8 cellular contexts compared by ENCODE assay signal in the genomic region with DNA sequence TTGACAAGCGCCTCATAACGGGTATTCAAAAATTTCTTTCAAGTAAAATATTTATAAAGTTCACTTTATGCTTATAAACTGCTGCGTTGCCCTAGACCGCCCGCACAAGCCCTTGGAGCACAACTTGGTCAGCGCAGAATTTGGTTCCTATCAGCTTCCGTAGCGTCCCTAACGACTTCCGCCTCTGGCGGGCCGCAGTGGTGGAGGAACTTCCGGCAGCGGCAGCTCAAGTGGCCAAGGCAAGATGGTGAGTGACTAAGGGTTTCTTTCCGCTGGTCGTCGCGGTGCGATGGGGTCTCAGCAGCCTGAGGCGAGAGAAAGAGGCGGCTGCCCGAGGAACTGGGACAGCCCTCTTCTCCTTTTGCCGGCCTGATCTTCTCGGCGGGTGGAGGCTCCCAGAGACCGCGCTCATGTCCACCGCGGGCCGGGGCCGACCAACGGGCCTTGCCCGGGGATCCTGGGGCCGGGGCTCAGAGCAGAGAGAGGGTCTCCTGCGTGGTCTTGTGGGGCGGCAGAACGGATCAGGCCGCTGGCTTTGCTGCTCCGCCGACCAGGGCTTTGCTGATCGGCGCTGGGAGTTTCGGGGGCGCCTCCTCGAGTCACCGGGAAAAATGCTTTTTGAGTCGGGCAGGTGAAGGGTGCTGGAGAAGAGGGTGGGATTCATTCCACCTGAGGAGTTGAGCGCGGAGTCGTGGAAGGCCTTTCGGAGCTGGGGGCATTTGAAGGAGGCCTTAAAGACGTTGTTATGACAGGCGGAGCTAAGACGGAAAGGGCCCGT. TPM values are rescaled to one million over a fixed set of nuclear protein-coding genes. Genes with fewer than 3 reads are reported as not detected.
DNase-seq lines count a peak whose midpoint lies in the region; TF ChIP-seq lines count a peak whose summit lies in the region.

A gene (plus strand): TSS at position 200 of the 778 bp plus-strand sequence. CDS start 45 bp downstream, at position 245.

- WGBS in suprapubic skin, result 0% methylated on average over 38 of the region's 55 CpGs

- H3K27ac ChIP-seq in suprapubic skin, result peak within 1 kb of the TSS; percentile 78

- TF ChIP-seq POLR2A in suprapubic skin (IDR thresholded peaks at IDR 0.05), result peak in 1 of 2 donors; percentile 51

- TF ChIP-seq EP300 in suprapubic skin (IDR thresholded peaks at IDR 0.05), result no peak

- H3K27me3 Mint-ChIP-seq in activated naive CD4-positive, alpha-beta T cell treated with anti-CD3 and anti-CD28 coated beads for 36 hours (ENCODE audit: low read depth), result peaks cover 3% of the 10 kb centered on the region

- CTCF ChIA-PET in activated naive CD4-positive, alpha-beta T cell treated with anti-CD3 and anti-CD28 coated beads for 36 hours (lab: Charles Lee), result interaction anchor here (0.6 to 1.6 kb wide), 4 partner anchors 22 to 440 kb away, joined by 3 to 5 read pairs (median 4); no protein-coding TSS in a partner anchor

- H3K27me3 ChIP-seq in suprapubic skin, result peaks cover 20% of the 10 kb centered on the region

- H3K36me3 ChIP-seq in suprapubic skin, result peaks cover 24% of the 10 kb centered on the region

- no peaks in the 10 kb centered on the region for H3K9me3 Mint-ChIP-seq in activated naive CD4-positive, alpha-beta T cell treated with anti-CD3 and anti-CD28 coated beads for 36 hours

- intact Hi-C loops in activated naive CD4-positive, alpha-beta T cell treated with anti-CD3 and anti-CD28 coated beads for 36 hours (cut with micrococcal nuclease), result loop anchor here (1.0 to 2.0 kb wide), 6 partner anchors 19 to 502 kb away; no protein-coding TSS in a partner anchor

- peaks cover 32% of the 10 kb centered on the region for H3K4me1 Mint-ChIP-seq in activated naive CD4-positive, alpha-beta T cell treated with anti-CD3 and anti-CD28 coated beads for 36 hours (ENCODE audit: low read depth)

- H3K9me3 ChIP-seq in suprapubic skin, result no peaks in the 10 kb centered on the region

- H3K4me1 ChIP-seq in suprapubic skin, result peaks cover 22% of the 10 kb centered on the region

- peak within 1 kb of the TSS; percentile 98 for H3K4me3 Mint-ChIP-seq in activated naive CD4-positive, alpha-beta T cell treated with anti-CD3 and anti-CD28 coated beads for 36 hours

- DNase-seq in GM03348 (ENCODE audit: low spot score) (peak; percentile 93), HFF-Myc (ENCODE audit: extremely low read depth, low read depth) (peak; percentile 84), NAMALWA (ENCODE audit: low spot score) (peak; percentile 94), SK-N-DZ (ENCODE audit: low spot score) (peak; percentile 84), globus pallidus (ENCODE audit: low spot score) (peak; percentile 91), nucleus accumbens (lab: John Stamatoyannopoulos, UW) (peak; percentile 28 to 94 (median 84)), suprapubic skin (ENCODE audit: low spot score in 2 of 2) (peak; percentile 90 to 93)
- DNase-seq in activated naive CD4-positive, alpha-beta T cell treated with anti-CD3 and anti-CD28 coated beads for 36 hours, result peak; percentile 96

- no peak for TF ChIP-seq CTCF in HFF-Myc (IDR thresholded peaks at IDR 0.05; ENCODE audit: low read depth, low read length, missing control alignments)
- TF ChIP-seq CTCF in suprapubic skin (IDR thresholded peaks at IDR 0.05), result no peak

- H3K36me3 Mint-ChIP-seq in activated naive CD4-positive, alpha-beta T cell treated with anti-CD3 and anti-CD28 coated beads for 36 hours (ENCODE audit: low read depth), result peaks cover 29% of the 10 kb centered on the region

- H3K27ac Mint-ChIP-seq in activated naive CD4-positive, alpha-beta T cell treated with anti-CD3 and anti-CD28 coated beads for 36 hours, result peak within 1 kb of the TSS; percentile 93

- peak within 1 kb of the TSS; percentile 87 for H3K4me3 ChIP-seq in HFF-Myc (replicated peaks; ENCODE audit: low read depth, low read length)
- H3K4me3 ChIP-seq in suprapubic skin, result peak within 1 kb of the TSS; percentile 82

RNA-seq across cellular contexts. Expression of the gene that starts here (rescaled TPM):
- 163 and 174 TPM in 2 replicates for polyA plus RNA-seq in SK-N-DZ (2014; cell fraction: cytosol; rRNA removed)
- polyA plus RNA-seq in SK-N-DZ (2014; cell fraction: nucleus; rRNA removed), result 60.4 and 86.3 TPM in 2 replicates
- total RNA-seq in activated naive CD4-positive, alpha-beta T cell treated with anti-CD3 and anti-CD28 coated beads for 36 hours, result 100 to 1,000 TPM; 102 to 105 TPM
- total RNA-seq in suprapubic skin, result 100 to 1,000 TPM in 2 of 4 donors, 10 to 100 TPM in 2; 48.9 to 120 (median 86.0) TPM

Comparison
In these comparisons a context has a peak if more than half of its experiments do, and no peak if none do; other contexts are left out.
1. Peak in every context shown above with its lines: DNase-seq, H3K4me3 ChIP-seq and H3K27ac ChIP-seq.